In the genomic region with DNA sequence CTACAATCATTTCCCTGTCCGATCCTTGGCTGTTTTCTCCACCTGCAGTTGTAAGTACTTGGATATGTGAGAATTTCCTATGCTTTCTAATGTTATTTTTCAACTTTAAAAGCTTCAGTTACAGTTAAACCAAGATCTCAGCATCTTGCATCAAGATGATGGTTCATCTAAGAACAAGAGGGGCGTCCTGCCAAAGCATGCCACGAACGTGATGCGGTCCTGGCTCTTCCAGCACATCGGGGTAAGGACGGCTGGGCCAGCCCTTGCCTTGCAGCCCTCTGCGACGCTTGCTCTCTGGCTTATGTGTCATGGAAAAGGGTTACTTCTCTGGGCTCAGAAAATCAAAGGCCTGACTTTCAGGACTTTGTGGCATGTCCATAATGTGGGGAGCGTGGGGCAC, we compare ENCODE assay signal across 29 cellular contexts.
"Had no signal": no experiment of that assay in that cellular context is flagged by ENCODE, and none has a peak within 500 bp of the region (broad histone marks: within the 10 kb centered on the region; RNA-seq: fewer than 3 reads in every experiment).

No MANE protein-coding gene starts in this region.

- H3K27ac Mint-ChIP-seq: activated naive CD8-positive, alpha-beta T cell; activated T-helper 2 cell treated with anti-CD3 and anti-CD28 coated beads, Interferon-gamma antibody, Interleukin-2, Interleukin-4, amounts not matched to agents 10 μg/mL and 5 μg/mL and 100 μg/mL, durations not matched to agents 14 hours and 24 hours and 36 hours; memory B cell; natural killer cell treated with Interleukin-12 subunit alpha and Interleukin-12 subunit beta and Interleukin-15 and Interleukin-18, amount 100 ng/mL, for 72 hours; stimulated activated memory B cell treated with anti-CD40 and anti-IgM and Interleukin-4, amounts not matched to agents 10 μg/mL and 1 μg/mL and 100 μg/mL, for 72 hours; T-cell had no signal

- H3K27ac ChIP-seq: adrenal gland, ascending aorta, brain microvascular endothelial cell, gastroesophageal sphincter, right lobe of liver, skin epidermis, stomach, suprapubic skin, WERI-Rb-1 had no signal

- H3K4me3 Mint-ChIP-seq: activated naive CD8-positive, alpha-beta T cell; activated T-cell treated with anti-CD3 and anti-CD28 coated beads, Interleukin-2, amount 50 U/mL, for 4 hours; memory B cell; natural killer cell treated with Interleukin-12 subunit alpha and Interleukin-12 subunit beta and Interleukin-15 and Interleukin-18, amount 100 ng/mL, for 72 hours; stimulated activated memory B cell treated with anti-CD40 and anti-IgM and Interleukin-4, amounts not matched to agents 10 μg/mL and 1 μg/mL and 100 μg/mL, for 72 hours; T-cell had no signal

- H3K4me3 ChIP-seq: adrenal gland, ascending aorta, gastroesophageal sphincter, right lobe of liver, skin epidermis, stomach, suprapubic skin had no signal

- H3K36me3 Mint-ChIP-seq: natural killer cell treated with Interleukin-12 subunit alpha and Interleukin-12 subunit beta and Interleukin-15 and Interleukin-18, amount 100 ng/mL, for 72 hours had no signal

- H3K9me3 Mint-ChIP-seq: activated T-cell treated with anti-CD3 and anti-CD28 coated beads, Interleukin-2, amount 50 U/mL, for 4 hours; activated T-helper 2 cell treated with anti-CD3 and anti-CD28 coated beads, Interferon-gamma antibody, Interleukin-2, Interleukin-4, amounts not matched to agents 10 μg/mL and 5 μg/mL and 100 μg/mL, durations not matched to agents 14 hours and 24 hours and 36 hours; memory B cell; natural killer cell treated with Interleukin-12 subunit alpha and Interleukin-12 subunit beta and Interleukin-15 and Interleukin-18, amount 100 ng/mL, for 72 hours; stimulated activated memory B cell treated with anti-CD40 and anti-IgM and Interleukin-4, amounts not matched to agents 10 μg/mL and 1 μg/mL and 100 μg/mL, for 72 hours; T-cell had no signal

- H3K4me1 ChIP-seq: adrenal gland, ascending aorta, gastroesophageal sphincter, right lobe of liver, stomach, suprapubic skin had no signal

- H3K9me3 ChIP-seq: adrenal gland, ascending aorta, gastroesophageal sphincter, right lobe of liver, stomach, suprapubic skin had no signal

- H3K27me3 Mint-ChIP-seq: activated naive CD8-positive, alpha-beta T cell; memory B cell; natural killer cell treated with Interleukin-12 subunit alpha and Interleukin-12 subunit beta and Interleukin-15 and Interleukin-18, amount 100 ng/mL, for 72 hours; stimulated activated memory B cell treated with anti-CD40 and anti-IgM and Interleukin-4, amounts not matched to agents 10 μg/mL and 1 μg/mL and 100 μg/mL, for 72 hours; T-cell had no signal

- DNase-seq: activated CD4-positive, alpha-beta T cell treated with anti-CD3 and anti-CD28 coated beads for 1 hour; activated CD4-positive, alpha-beta T cell treated with anti-CD3 and anti-CD28 coated beads, Interleukin-2, amount 50 U/mL, for 1 hour; activated CD8-positive, alpha-beta memory T cell treated with anti-CD3 and anti-CD28 coated beads for 24 hours; activated CD8-positive, alpha-beta memory T cell treated with anti-CD3 and anti-CD28 coated beads, Interleukin-2, amount 50 U/mL, for 48 hours; activated naive CD4-positive, alpha-beta T cell; activated T-cell treated with anti-CD3 and anti-CD28 coated beads, Interleukin-2, amount 50 U/mL, for 4 hours; adrenal gland; brain microvascular endothelial cell; dermis blood vessel endothelial cell; effector CD8-positive, alpha-beta T cell; head of caudate nucleus; hypothalamus; left ventricle myocardium superior; nucleus accumbens; right lobe of liver; stimulated activated CD4-positive, alpha-beta T cell treated with anti-CD3 and anti-CD28 coated beads, Interleukin-2, amount 100 ng/mL, for 24 hours; stomach; T-cell; trophoblast cell; WERI-Rb-1 had no signal

- H3K27me3 ChIP-seq: adrenal gland, ascending aorta, brain microvascular endothelial cell, gastroesophageal sphincter, right lobe of liver, stomach, suprapubic skin had no signal
